Comparison of ENCODE assay signal across 8 cellular contexts in the genomic region with DNA sequence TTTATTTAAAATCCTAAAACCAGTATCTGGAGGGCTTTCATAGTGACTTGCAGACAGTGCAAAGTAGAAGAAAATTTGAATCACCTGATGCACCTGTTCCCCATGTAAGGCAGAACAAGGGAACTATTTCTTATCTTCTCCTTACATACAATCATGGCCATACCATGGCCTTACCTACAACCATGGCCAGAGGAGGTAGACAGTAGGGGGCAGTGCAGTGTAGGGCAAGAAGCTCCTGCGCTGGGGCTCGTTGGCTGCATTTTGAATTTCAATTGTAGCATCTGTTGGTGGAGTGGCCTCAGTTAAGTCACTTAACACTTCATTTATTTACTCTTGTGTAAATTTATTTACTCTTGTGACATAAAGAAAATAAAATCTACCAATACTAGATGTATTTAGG. TPM values are rescaled to one million over a fixed set of nuclear protein-coding genes. Genes with fewer than 3 reads are reported as not detected.
A peak's percentile ranks its signal among the peaks of the same experiment; 100 is the strongest.
DNase-seq lines count a peak whose midpoint lies in the region; TF ChIP-seq lines count a peak whose summit lies in the region.

No MANE protein-coding gene starts in this region.

- H3K27ac Mint-ChIP-seq in CD14-positive monocyte, result no peak overlapping the region

- intact Hi-C loops in sigmoid colon (cut with DNase I), result no loop called here
- intact Hi-C loops in CD14-positive monocyte (cut with micrococcal nuclease), result no loop called here

- H3K27me3 ChIP-seq in sigmoid colon, result no peaks in the 10 kb centered on the region

- no peaks in the 10 kb centered on the region for H3K4me1 Mint-ChIP-seq in CD14-positive monocyte

- no peak overlapping the region for H3K4me3 ChIP-seq in sigmoid colon

- no peaks in the 10 kb centered on the region for H3K4me1 ChIP-seq in sigmoid colon

- H3K27me3 Mint-ChIP-seq in CD14-positive monocyte (ENCODE audit: low read depth in 3 of 3), result no peaks in the 10 kb centered on the region

- TF ChIP-seq POLR2A in sigmoid colon (IDR thresholded peaks at IDR 0.05), result no peak

- peak; percentile 3 for DNase-seq in stimulated activated CD4-positive, alpha-beta T cell treated with anti-CD3 and anti-CD28 coated beads, Interleukin-1b, Interleukin-23, amount 100 ng/mL, for 48 hours
- no peak for DNase-seq in stimulated activated CD4-positive, alpha-beta T cell treated with anti-CD3 and anti-CD28 coated beads, Interleukin-4, amount 100 ng/mL, for 1 hour
- DNase-seq in H4 (ENCODE audit: low spot score), result peak; percentile 52
- DNase-seq in SK-N-DZ (ENCODE audit: low spot score), result peak; percentile 14
- DNase-seq in hepatic stellate cell (ENCODE audit: low spot score), result peak; percentile 6
- no peak for DNase-seq in sigmoid colon
- DNase-seq in CD14-positive monocyte (ENCODE audit: low spot score), result no peak

- H3K9me3 ChIP-seq in sigmoid colon, result no peaks in the 10 kb centered on the region

- peak; percentile 75 for TF ChIP-seq CTCF in LNCAP (IDR thresholded peaks at IDR 0.05)
- no peak for TF ChIP-seq CTCF in sigmoid colon (IDR thresholded peaks at IDR 0.05)
- TF ChIP-seq CTCF in CD14-positive monocyte (IDR thresholded peaks at IDR 0.05), result no peak

- H3K9me3 Mint-ChIP-seq in CD14-positive monocyte, result no peaks in the 10 kb centered on the region

- no peaks in the 10 kb centered on the region for H3K36me3 Mint-ChIP-seq in CD14-positive monocyte

- no peak overlapping the region for H3K27ac ChIP-seq in sigmoid colon

- no peaks in the 10 kb centered on the region for H3K36me3 ChIP-seq in sigmoid colon

- WGBS in sigmoid colon, 2 donors, result 10 to 27% methylated on average over 2 of the region's 2 CpGs

- no peak for TF ChIP-seq EP300 in sigmoid colon (IDR thresholded peaks at IDR 0.05)

- H3K4me3 Mint-ChIP-seq in CD14-positive monocyte, result no peak overlapping the region

RNA-seq across cellular contexts. Expression of gene GALNTL6, which starts 33.0 kb away (rescaled TPM):
- not detected in 2 replicates for total RNA-seq in H4 (2014; rRNA removed; shearing (Covaris generic))
- 0.10 and 0.74 TPM in 2 replicates for polyA plus RNA-seq in SK-N-DZ (2014; cell fraction: cytosol; rRNA removed)
- polyA plus RNA-seq in SK-N-DZ (2014; cell fraction: nucleus; rRNA removed), result 0.22 and 1.6 TPM in 2 replicates
- total RNA-seq in sigmoid colon, result 1 to 10 TPM in 1 of 4 donors, under 1 TPM in 3; 0.14 to 2.5 (median 0.36) TPM
- polyA plus RNA-seq in sigmoid colon, result under 1 TPM in 2 of 3 donors, not detected in 1; 0.29 to 0.60 TPM
- polyA plus RNA-seq in CD14-positive monocyte, result not detected

Comparison
In these comparisons a context has a peak if more than half of its experiments do, and no peak if none do; other contexts are left out.
1. DNase-seq: peak in stimulated activated CD4-positive, alpha-beta T cell treated with anti-CD3 and anti-CD28 coated beads, Interleukin-1b, Interleukin-23, amount 100 ng/mL, for 48 hours (single experiment), H4 (single experiment), SK-N-DZ (single experiment) and hepatic stellate cell (single experiment); none in stimulated activated CD4-positive, alpha-beta T cell treated with anti-CD3 and anti-CD28 coated beads, Interleukin-4, amount 100 ng/mL, for 1 hour (single experiment), sigmoid colon (single experiment) and CD14-positive monocyte (single experiment).